Comparison of ENCODE assay signal across 22 cellular contexts in genomic region chr2:160014227-160014626, GRCh38. TPM values are rescaled to one million over a fixed set of nuclear protein-coding genes. Genes with fewer than 3 reads are reported as not detected.
"Had no signal": no experiment of that assay in that cellular context is flagged by ENCODE, and none has a peak within 500 bp of the region (broad histone marks: within the 10 kb centered on the region; RNA-seq: fewer than 3 reads in every experiment).

No MANE protein-coding gene starts in this region.

- H3K27me3 ChIP-seq: cardiac muscle cell, dorsolateral prefrontal cortex, gastroesophageal sphincter, heart left ventricle, tibial artery, uterus had no signal

- H3K27ac ChIP-seq: cardiac muscle cell, dorsolateral prefrontal cortex, gastroesophageal sphincter, heart left ventricle, left ventricle myocardium inferior, tibial artery, uterus had no signal

- H3K36me3 ChIP-seq: cardiac muscle cell, uterus had no signal

- H3K36me3 Mint-ChIP-seq: activated naive CD4-positive, alpha-beta T cell treated with anti-CD3 and anti-CD28 coated beads, Interleukin-2, amount 50 U/mL, for 24 hours; immature natural killer cell had no signal

- H3K27ac Mint-ChIP-seq: activated CD4-positive, alpha-beta T cell treated with anti-CD3 and anti-CD28 coated beads for 36 hours; activated naive CD4-positive, alpha-beta T cell treated with anti-CD3 and anti-CD28 coated beads, Interleukin-2, amount 50 U/mL, for 24 hours; immature natural killer cell; T-helper 2 cell treated with Interferon-gamma antibody and Interleukin-4, amounts not matched to agents 5 μg/mL and 100 μg/mL, for 36 hours had no signal

- H3K9me3 ChIP-seq: gastroesophageal sphincter, heart left ventricle, tibial artery, uterus had no signal

- ATAC-seq: activated CD4-positive, alpha-beta T cell treated with anti-CD3 and anti-CD28 coated beads for 36 hours; gastroesophageal sphincter; heart left ventricle had no signal

- H3K4me3 Mint-ChIP-seq: activated CD4-positive, alpha-beta T cell treated with anti-CD3 and anti-CD28 coated beads for 36 hours; activated naive CD4-positive, alpha-beta T cell treated with anti-CD3 and anti-CD28 coated beads, Interleukin-2, amount 50 U/mL, for 24 hours; immature natural killer cell; nephron; T-helper 2 cell treated with Interferon-gamma antibody and Interleukin-4, amounts not matched to agents 5 μg/mL and 100 μg/mL, for 36 hours had no signal

- H3K4me3 ChIP-seq: cardiac muscle cell, dorsolateral prefrontal cortex, gastroesophageal sphincter, heart left ventricle, left ventricle myocardium inferior, tibial artery, uterus had no signal

- DNase-seq: activated CD4-positive, alpha-beta T cell treated with anti-CD3 and anti-CD28 coated beads for 36 hours; activated CD4-positive, alpha-beta T cell treated with anti-CD3 and anti-CD28 coated beads, Interleukin-2, amount 50 U/mL, for 48 hours; activated gamma-delta T cell; dorsolateral prefrontal cortex; heart left ventricle; immature natural killer cell; kidney glomerular epithelial cell; left ventricle myocardium inferior; mammary epithelial cell; midbrain; occipital lobe; posterior cingulate gyrus; stimulated activated CD8-positive, alpha-beta memory T cell treated with anti-CD3 and anti-CD28 coated beads, Interleukin-4, amount 100 ng/mL, for 48 hours; stimulated activated naive CD4-positive, alpha-beta T cell; tibial artery; uterus had no signal

- H3K9me3 Mint-ChIP-seq: immature natural killer cell; T-helper 2 cell treated with Interferon-gamma antibody and Interleukin-4, amounts not matched to agents 5 μg/mL and 100 μg/mL, for 36 hours had no signal

- FAIRE-seq: TTC549 had no signal

- H3K4me1 ChIP-seq: gastroesophageal sphincter, heart left ventricle, uterus had no signal

- H3K4me1 Mint-ChIP-seq: activated CD4-positive, alpha-beta T cell treated with anti-CD3 and anti-CD28 coated beads for 36 hours; activated naive CD4-positive, alpha-beta T cell treated with anti-CD3 and anti-CD28 coated beads, Interleukin-2, amount 50 U/mL, for 24 hours; immature natural killer cell; nephron had no signal

RNA-seq across cellular contexts. Expression of gene PLA2R1, which starts 48.2 kb away (rescaled TPM):
- polyA plus RNA-seq: cardiac muscle cell, immature natural killer cell had no signal
